ENCODE assay signal across 16 cellular contexts in the genomic region with DNA sequence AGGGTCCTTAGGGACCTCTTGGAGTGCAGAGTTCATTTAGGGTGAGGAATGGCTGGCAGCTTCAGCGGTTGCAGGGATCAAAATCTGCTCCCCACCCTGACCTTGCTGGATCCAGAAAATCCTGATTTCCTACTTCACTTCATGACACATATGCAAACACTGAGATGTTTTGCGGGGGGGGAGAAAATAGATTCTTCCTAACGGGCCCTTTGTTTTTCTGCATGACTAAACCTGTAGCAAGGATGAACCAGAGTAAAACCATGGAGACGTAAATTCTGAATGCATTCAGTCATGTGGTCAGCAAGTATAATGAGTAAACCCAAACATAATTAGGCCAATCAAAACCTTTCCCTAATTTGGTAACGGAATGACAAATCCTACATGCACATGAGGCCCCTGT. TPM values are rescaled to one million over a fixed set of nuclear protein-coding genes. Genes with fewer than 3 reads are reported as not detected.
DNase-seq lines count a peak whose midpoint lies in the region; ATAC-seq and TF ChIP-seq lines count a peak whose summit lies in the region.
"Had no signal": no experiment of that assay in that cellular context is flagged by ENCODE, and none has a peak within 500 bp of the region (broad histone marks: within the 10 kb centered on the region; RNA-seq: fewer than 3 reads in every experiment).

No MANE protein-coding gene starts in this region.

- TF ChIP-seq CTCF in esophagus muscularis mucosa (IDR thresholded peaks at IDR 0.05): no peak
- no peak for TF ChIP-seq CTCF in type B pancreatic cell (conservative IDR thresholded peaks at IDR 0.05)
- TF ChIP-seq CTCF in lower lobe of right lung (IDR thresholded peaks at IDR 0.05): no peak

- POLR2A ChIA-PET in CD8-positive, alpha-beta memory T cell (lab: Charles Lee): no interaction called here

- peaks cover 50% of the 10 kb centered on the region for H3K4me1 Mint-ChIP-seq in type B pancreatic cell (ENCODE audit: unreplicated experiment)
- no peaks in the 10 kb centered on the region for H3K4me1 Mint-ChIP-seq in CD8-positive, alpha-beta memory T cell

- H3K27me3 Mint-ChIP-seq in type B pancreatic cell: no peaks in the 10 kb centered on the region
- H3K27me3 Mint-ChIP-seq in CD8-positive, alpha-beta memory T cell: no peaks in the 10 kb centered on the region
- H3K27me3 Mint-ChIP-seq: activated CD8-positive, alpha-beta T cell treated with anti-CD3 and anti-CD28 coated beads for 36 hours; progenitor cell of endocrine pancreas had no signal

- peak overlapping the region; percentile 14 for H3K27ac Mint-ChIP-seq in type B pancreatic cell
- H3K27ac Mint-ChIP-seq in CD8-positive, alpha-beta memory T cell: no peak overlapping the region
- H3K27ac Mint-ChIP-seq: activated CD8-positive, alpha-beta T cell treated with anti-CD3 and anti-CD28 coated beads for 36 hours had no signal

- intact Hi-C loops in esophagus muscularis mucosa (cut with DNase I): no loop called here
- intact Hi-C loops in lower lobe of right lung (cut with DNase I): no loop called here

- no peaks in the 10 kb centered on the region for H3K27me3 ChIP-seq in esophagus muscularis mucosa
- no peaks in the 10 kb centered on the region for H3K27me3 ChIP-seq in lower lobe of right lung (ENCODE audit: low read depth)
- H3K27me3 ChIP-seq in CD8-positive, alpha-beta memory T cell (ENCODE audit: insufficient read depth, low read length, poor library complexity, severe bottlenecking): no peaks in the 10 kb centered on the region
- H3K27me3 ChIP-seq: tibial nerve had no signal

- H3K9me3 ChIP-seq in esophagus muscularis mucosa (no peaks in the 10 kb centered on the region), lower lobe of right lung (no peaks in the 10 kb centered on the region)
- H3K9me3 ChIP-seq in CD8-positive, alpha-beta memory T cell (ENCODE audit: low read length): no peaks in the 10 kb centered on the region
- H3K9me3 ChIP-seq: tibial nerve had no signal

- 64% methylated on average over 5 of the region's 5 CpGs for WGBS in esophagus muscularis mucosa

- no peak for TF ChIP-seq EP300 in esophagus muscularis mucosa (IDR thresholded peaks at IDR 0.05)

- H3K4me3 ChIP-seq in esophagus muscularis mucosa: no peak overlapping the region
- H3K4me3 ChIP-seq in lower lobe of right lung: no peak overlapping the region
- H3K4me3 ChIP-seq in CD8-positive, alpha-beta memory T cell (ENCODE audit: low read length): no peak overlapping the region
- H3K4me3 ChIP-seq: tibial nerve had no signal

- H3K36me3 ChIP-seq in esophagus muscularis mucosa (peaks cover 0 to 21% (median 6%) of the 10 kb centered on the region in 4 donors), lower lobe of right lung (no peaks in the 10 kb centered on the region)
- no peaks in the 10 kb centered on the region for H3K36me3 ChIP-seq in CD8-positive, alpha-beta memory T cell (ENCODE audit: insufficient read depth, low read length)
- H3K36me3 ChIP-seq: tibial nerve had no signal

- H3K4me3 Mint-ChIP-seq in type B pancreatic cell: peak overlapping the region; percentile 51
- H3K4me3 Mint-ChIP-seq in CD8-positive, alpha-beta memory T cell: no peak overlapping the region
- H3K4me3 Mint-ChIP-seq: activated CD8-positive, alpha-beta T cell treated with anti-CD3 and anti-CD28 coated beads for 36 hours had no signal

- CTCF ChIA-PET in CD8-positive, alpha-beta memory T cell (lab: Charles Lee): no interaction called here

- H3K4me1 ChIP-seq in esophagus muscularis mucosa (peaks cover 0 to 6% (median 0%) of the 10 kb centered on the region in 4 donors), lower lobe of right lung (no peaks in the 10 kb centered on the region)
- no peaks in the 10 kb centered on the region for H3K4me1 ChIP-seq in CD8-positive, alpha-beta memory T cell (ENCODE audit: insufficient read depth, low read length)

- H3K27ac ChIP-seq in esophagus muscularis mucosa (replicated peaks in 1 of 4): no peak overlapping the region
- no peak overlapping the region for H3K27ac ChIP-seq in lower lobe of right lung
- H3K27ac ChIP-seq in CD8-positive, alpha-beta memory T cell (ENCODE audit: low read depth, low read length): no peak overlapping the region
- H3K27ac ChIP-seq: tibial nerve had no signal

- DNase-seq in SIG-M5 treated with dmso at 0.1 percent for 504 hours (lab: John Stamatoyannopoulos, UW; ENCODE audit: unreplicated experiment) (peak; percentile 9), SIG-M5 (lab: John Stamatoyannopoulos, UW) (no peak), RPMI7951 (ENCODE audit: low read depth) (peak; percentile 66), esophagus muscularis mucosa (ENCODE audit: extremely low spot score) (peak; percentile 79), type B pancreatic cell (ENCODE audit: extremely low spot score, unreplicated experiment) (peak; percentile 47), lower lobe of right lung (no peak)
- DNase-seq in CD8-positive, alpha-beta memory T cell: no peak
- DNase-seq: activated CD8-positive, alpha-beta T cell treated with anti-CD3 and anti-CD28 coated beads for 36 hours; activated effector memory CD4-positive, alpha-beta T cell treated with Interleukin-2 at 50 U/mL for 16 hours; effector CD4-positive, alpha-beta T cell; kidney had no signal

- ATAC-seq in lower lobe of right lung (no peak), HG03460 (IDR thresholded peaks at IDR 0.05; ENCODE audit: unreplicated experiment) (no peak)
- ATAC-seq: activated CD8-positive, alpha-beta T cell treated with anti-CD3 and anti-CD28 coated beads for 36 hours; HepG2; SK-N-SH treated with all-trans-retinoic acid at 6 μM for 48 hours had no signal

- TF ChIP-seq POLR2A in esophagus muscularis mucosa (IDR thresholded peaks at IDR 0.05; ENCODE audit: low read depth): no peak

- H3K36me3 Mint-ChIP-seq in type B pancreatic cell: no peaks in the 10 kb centered on the region
- H3K36me3 Mint-ChIP-seq in CD8-positive, alpha-beta memory T cell: peaks cover 0 to 2% (median 0%) of the 10 kb centered on the region in 3 donors

- no peaks in the 10 kb centered on the region for H3K9me3 Mint-ChIP-seq in type B pancreatic cell
- peaks cover 0 to 3% (median 0%) of the 10 kb centered on the region in 5 donors for H3K9me3 Mint-ChIP-seq in CD8-positive, alpha-beta memory T cell
- H3K9me3 Mint-ChIP-seq: activated CD8-positive, alpha-beta T cell treated with anti-CD3 and anti-CD28 coated beads for 36 hours had no signal

RNA-seq across cellular contexts. Expression of gene RBP1, which starts 20.0 kb away (rescaled TPM):
- 7.2 and 9.3 TPM in 2 replicates for total RNA-seq in RPMI7951 (2014; rRNA removed; shearing (Covaris generic))
- total RNA-seq in esophagus muscularis mucosa (10 to 100 TPM; 12.8 to 16.1 (median 15.7) TPM), type B pancreatic cell (ENCODE audit: low replicate concordance) (139 and 307 TPM in 2 replicates), lower lobe of right lung (15.7 TPM)
- total RNA-seq in CD8-positive, alpha-beta memory T cell: not detected
- not detected for polyA plus RNA-seq in CD8-positive, alpha-beta memory T cell
- total RNA-seq: activated CD8-positive, alpha-beta T cell treated with anti-CD3 and anti-CD28 coated beads for 36 hours had no signal

Comparison
In these comparisons a context has a peak if more than half of its experiments do, and no peak if none do; other contexts are left out.
1. DNase-seq: peak in SIG-M5 treated with dmso at 0.1 percent for 504 hours (single experiment), RPMI7951 (single experiment), esophagus muscularis mucosa (single experiment) and type B pancreatic cell (single experiment); none in SIG-M5 (single experiment), lower lobe of right lung (single experiment) and CD8-positive, alpha-beta memory T cell (0 of 5).